Comparison of ENCODE assay signal across 29 cellular contexts in genomic region chr20:33976959-33977358, GRCh38.
"Had no signal": no experiment of that assay in that cellular context is flagged by ENCODE, and none has a peak within 500 bp of the region (broad histone marks: within the 10 kb centered on the region; RNA-seq: fewer than 3 reads in every experiment).

No MANE protein-coding gene starts in this region.

- H3K4me3 ChIP-seq: body of pancreas, colonic mucosa, gastrocnemius medialis, heart left ventricle had no signal

- H3K27ac Mint-ChIP-seq: activated B cell treated with CpG ODN at 0.5 μM for 24 hours; activated CD8-positive, alpha-beta T cell treated with anti-CD3 and anti-CD28 coated beads for 36 hours; activated naive CD8-positive, alpha-beta T cell; activated T-helper 17 cell treated with anti-CD3 and anti-CD28 coated beads, Interleukin-2, amount 50 U/mL, for 72 hours; T-helper 17 cell; T-helper 2 cell treated with Interferon-gamma antibody and Interleukin-4, amounts not matched to agents 5 μg/mL and 100 μg/mL, for 36 hours had no signal

- H3K4me3 Mint-ChIP-seq: activated B cell treated with CpG ODN at 0.5 μM for 24 hours; activated CD8-positive, alpha-beta T cell treated with anti-CD3 and anti-CD28 coated beads for 36 hours; activated naive CD8-positive, alpha-beta T cell; activated T-cell treated with anti-CD3 and anti-CD28 coated beads, Interleukin-2, amount 50 U/mL, for 4 hours; activated T-helper 17 cell treated with anti-CD3 and anti-CD28 coated beads, Interleukin-2, amount 50 U/mL, for 72 hours; T-helper 17 cell; T-helper 2 cell treated with Interferon-gamma antibody and Interleukin-4, amounts not matched to agents 5 μg/mL and 100 μg/mL, for 36 hours had no signal

- H3K27me3 ChIP-seq: body of pancreas, colonic mucosa, gastrocnemius medialis, heart left ventricle had no signal

- H3K4me1 ChIP-seq: body of pancreas, colonic mucosa, gastrocnemius medialis, heart left ventricle had no signal

- H3K27me3 Mint-ChIP-seq: activated naive CD8-positive, alpha-beta T cell had no signal

- H3K4me1 Mint-ChIP-seq: activated B cell treated with CpG ODN at 0.5 μM for 24 hours; activated T-helper 17 cell treated with anti-CD3 and anti-CD28 coated beads, Interleukin-2, amount 50 U/mL, for 72 hours; T-helper 17 cell had no signal

- H3K27ac ChIP-seq: body of pancreas, colonic mucosa, gastrocnemius medialis, heart left ventricle, VCaP had no signal

- H3K9me3 Mint-ChIP-seq: activated CD8-positive, alpha-beta T cell treated with anti-CD3 and anti-CD28 coated beads for 36 hours; activated T-helper 17 cell treated with anti-CD3 and anti-CD28 coated beads, Interleukin-2, amount 50 U/mL, for 72 hours; T-helper 2 cell treated with Interferon-gamma antibody and Interleukin-4, amounts not matched to agents 5 μg/mL and 100 μg/mL, for 36 hours had no signal

- H3K36me3 ChIP-seq: colonic mucosa, gastrocnemius medialis, heart left ventricle had no signal

- DNase-seq: activated B cell treated with CpG ODN at 0.5 μM for 24 hours; activated CD4-positive, alpha-beta T cell treated with anti-CD3 and anti-CD28 coated beads for 48 hours; activated CD4-positive, alpha-beta T cell treated with anti-CD3 and anti-CD28 coated beads, Interleukin-2, amount 50 U/mL, for 1 hour; activated CD4-positive, alpha-beta T cell treated with anti-CD3 and anti-CD28 coated beads, Interleukin-2, amount 50 U/mL, for 48 hours; activated CD8-positive, alpha-beta memory T cell treated with anti-CD3 and anti-CD28 coated beads for 24 hours; activated CD8-positive, alpha-beta T cell treated with anti-CD3 and anti-CD28 coated beads for 36 hours; activated effector memory CD4-positive, alpha-beta T cell treated with Interleukin-2 at 50 U/mL for 16 hours; activated gamma-delta T cell treated with Interleukin-2 at 50 U/mL for 16 hours; activated naive CD4-positive, alpha-beta T cell treated with anti-CD3 and anti-CD28 coated beads, Interleukin-2, amount 50 U/mL, for 16 hours; activated naive CD4-positive, alpha-beta T cell treated with Interleukin-2 at 50 U/mL for 16 hours; activated T-cell treated with anti-CD3 and anti-CD28 coated beads, Interleukin-2, amount 50 U/mL, for 4 hours; amniotic stem cell; aorta; body of pancreas; caudate nucleus; colonic mucosa; effector CD8-positive, alpha-beta T cell; foreskin fibroblast; gastrocnemius medialis; glutamatergic neuron; heart left ventricle; T-helper 1 cell; T-helper 17 cell had no signal

- H3K9me3 ChIP-seq: body of pancreas, colonic mucosa, gastrocnemius medialis, heart left ventricle had no signal

- ATAC-seq: activated CD4-positive, CD25-positive, alpha-beta regulatory T cell treated with anti-CD3 and anti-CD28 coated beads, Interleukin-2, amount 50 U/mL, for 24 hours; activated CD8-positive, alpha-beta T cell treated with anti-CD3 and anti-CD28 coated beads for 36 hours; activated T-cell treated with anti-CD3 and anti-CD28 coated beads, Interleukin-2, amount 50 U/mL, for 4 hours; activated T-helper 17 cell treated with anti-CD3 and anti-CD28 coated beads, Interleukin-2, amount 50 U/mL, for 72 hours; body of pancreas; esophagus mucosa; gastrocnemius medialis; heart left ventricle; T-helper 17 cell had no signal
